Comparison of ENCODE assay signal across 18 cellular contexts in genomic region chr11:33013706-33014105, GRCh38. TPM values are rescaled to one million over a fixed set of nuclear protein-coding genes. Genes with fewer than 3 reads are reported as not detected.
DNase-seq lines count a peak whose midpoint lies in the region; ATAC-seq, FAIRE-seq and TF ChIP-seq lines count a peak whose summit lies in the region.
"Had no signal": no experiment of that assay in that cellular context is flagged by ENCODE, and none has a peak within 500 bp of the region (broad histone marks: within the 10 kb centered on the region; RNA-seq: fewer than 3 reads in every experiment).

No MANE protein-coding gene starts in this region.

- intact Hi-C loops in CD4-positive, alpha-beta T cell (cut with DNase I, micrococcal nuclease): loop anchor here in 1 of 2 experiments (5.0 to 10.0 kb wide), 2 partner anchors 51 to 119 kb away; partner anchors contain the start of gene QSER1
- intact Hi-C loops in left colon (cut with DNase I, micrococcal nuclease): no loop called here

- no peak for ATAC-seq in CD4-positive, alpha-beta T cell (ENCODE audit: poor library complexity)
- peak; percentile 32 for ATAC-seq in left colon
- no peak for ATAC-seq in HG03469 (IDR thresholded peaks at IDR 0.05; ENCODE audit: unreplicated experiment)
- ATAC-seq: PC-3 had no signal

- H2AFZ ChIP-seq in GM23248: no peak overlapping the region

- TF ChIP-seq CTCF in CD4-positive, alpha-beta T cell (IDR thresholded peaks at IDR 0.05): no peak

- DNase-seq in CD4-positive, alpha-beta T cell: no peak
- DNase-seq in GM23248 (peak; percentile 13), left colon (no peak), small intestine (peak; percentile 33), NCI-H1694 (lab: John Stamatoyannopoulos, UW) (no peak), NCI-H774 (lab: John Stamatoyannopoulos, UW) (no peak)
- DNase-seq: ACHN; CD4-positive, alpha-beta memory T cell; HFFc6; KG1; NCI-H187; NCI-H226; NCI-H524; PC-3; RPMI8226; SIG-M5; T-helper 1 cell had no signal

- H3K4me2 ChIP-seq in GM23248 (ENCODE audit: unreplicated experiment): no peak overlapping the region

- H3K9ac ChIP-seq in GM23248: no peak overlapping the region

- POLR2A ChIA-PET in CD4-positive, alpha-beta T cell (lab: Charles Lee): interaction anchor here (1.5 kb wide), 1 partner anchor 25 kb away, joined by 4 read pairs; the partner anchor contains the start of gene TCP11L1

- H3K9me3 Mint-ChIP-seq in CD4-positive, alpha-beta T cell: no peaks in the 10 kb centered on the region
- H3K9me3 Mint-ChIP-seq: CD4-positive, alpha-beta memory T cell; HFFc6 had no signal

- H3K79me2 ChIP-seq in GM23248 (ENCODE audit: insufficient read depth): peaks cover 22% of the 10 kb centered on the region

- in situ Hi-C loops in GM23248 (cut with MboI): no loop called here

- H3K27ac Mint-ChIP-seq in CD4-positive, alpha-beta T cell: peak overlapping the region; percentile 14

- peaks cover 10% of the 10 kb centered on the region for H3K27me3 Mint-ChIP-seq in CD4-positive, alpha-beta T cell

- H3K36me3 Mint-ChIP-seq in CD4-positive, alpha-beta T cell (ENCODE audit: low read depth): no peaks in the 10 kb centered on the region
- H3K36me3 Mint-ChIP-seq: CD4-positive, alpha-beta memory T cell had no signal

- H3K4me3 ChIP-seq in GM23248 (no peak overlapping the region), small intestine (ENCODE audit: low read depth in 1 of 2, low read length in 2 of 2) (no peak overlapping the region)

- peaks cover 60% of the 10 kb centered on the region for H3K4me1 Mint-ChIP-seq in CD4-positive, alpha-beta T cell (ENCODE audit: low read depth)

- CTCF ChIA-PET in CD4-positive, alpha-beta T cell (lab: Charles Lee): interaction anchor here (2.5 kb wide), 1 partner anchor 52 kb away, joined by 6 read pairs; no protein-coding TSS in a partner anchor

- WGBS in GM23248 (ENCODE audit: low coverage in 1 of 2, low lambda C conversion rate in 2 of 2, missing lambda C conversion rate in 2 of 2), 2 experiments: 71 to 78% methylated on average over 2 of the region's 2 CpGs
- 18 to 51% (median 38%) methylated on average over 2 of the region's 2 CpGs for WGBS in small intestine, 3 donors

- no peaks in the 10 kb centered on the region for H4K20me1 ChIP-seq in GM23248 (ENCODE audit: insufficient read depth)

- peaks cover 26% of the 10 kb centered on the region for H3F3A ChIP-seq in GM23248 (ENCODE audit: insufficient read depth)

- H3K4me1 ChIP-seq in GM23248 (ENCODE audit: insufficient read depth) (peaks cover 27% of the 10 kb centered on the region), small intestine (ENCODE audit: control insufficient read depth in 2 of 2, insufficient read depth in 1 of 2, low read depth in 1 of 2, low read length in 1 of 2) (peaks cover 0 to 2% of the 10 kb centered on the region in 2 donors)

- no peak for FAIRE-seq in small intestine (lab: Jason Lieb, UNC)

- H3K27ac ChIP-seq in CD4-positive, alpha-beta T cell (ENCODE audit: low read depth, low read length): no peak overlapping the region
- H3K27ac ChIP-seq in GM23248 (no peak overlapping the region), small intestine (ENCODE audit: low read depth in 1 of 2, low read length in 1 of 2) (no peak overlapping the region)

- H3K4me3 Mint-ChIP-seq in CD4-positive, alpha-beta T cell: peak overlapping the region; percentile 43

- H3K36me3 ChIP-seq in GM23248 (ENCODE audit: low read depth): no peaks in the 10 kb centered on the region
- H3K36me3 ChIP-seq in small intestine (ENCODE audit: control insufficient read depth in 2 of 2, insufficient read depth in 2 of 2, low read length in 2 of 2): no peaks in the 10 kb centered on the region

- H3K9me3 ChIP-seq in CD4-positive, alpha-beta T cell (ENCODE audit: control insufficient read depth, low read length): no peaks in the 10 kb centered on the region
- no peaks in the 10 kb centered on the region for H3K9me3 ChIP-seq in GM23248 (ENCODE audit: low read depth)
- no peaks in the 10 kb centered on the region for H3K9me3 ChIP-seq in small intestine (ENCODE audit: control insufficient read depth, low read depth)

- H3K27me3 ChIP-seq in CD4-positive, alpha-beta T cell (ENCODE audit: control insufficient read depth, insufficient read depth, low read length): peaks cover 12% of the 10 kb centered on the region
- H3K27me3 ChIP-seq in GM23248 (replicated peaks; ENCODE audit: insufficient read depth) (no peaks in the 10 kb centered on the region), small intestine (ENCODE audit: control insufficient read depth in 2 of 2, insufficient read depth in 2 of 2, low read length in 2 of 2) (peaks cover 0 to 2% of the 10 kb centered on the region in 2 donors)

- H3K9me2 ChIP-seq in GM23248 (ENCODE audit: insufficient read depth): no peaks in the 10 kb centered on the region

RNA-seq across cellular contexts. Expression of gene DEPDC7, which starts 2.0 kb away (rescaled TPM):
- total RNA-seq in CD4-positive, alpha-beta T cell: 1 to 10 TPM; 2.9 to 3.1 TPM
- total RNA-seq in GM23248 (2014; rRNA removed; shearing (Covaris generic)): 4.8 and 5.3 TPM in 2 replicates
- polyA plus RNA-seq in GM23248 (2016; fragmentation: Nextera tagmentation; extraction: Ambion mirVana) (9.7 and 9.9 TPM in 2 replicates), small intestine (10 to 100 TPM; 11.4 to 83.9 (median 55.1) TPM)
- total RNA-seq in left colon: 1 to 10 TPM; 8.3 to 8.6 TPM
- total RNA-seq: PC-3 had no signal

RNA-seq across cellular contexts. Expression of gene TCP11L1, which starts 25.7 kb away (rescaled TPM):
- 10 to 100 TPM in 1 of 2 experiments, 1 to 10 TPM in 1; 9.8 to 11.9 TPM for total RNA-seq in CD4-positive, alpha-beta T cell
- 39.8 and 42.6 TPM in 2 replicates for total RNA-seq in GM23248 (2014; rRNA removed; shearing (Covaris generic))
- polyA plus RNA-seq in GM23248 (2016; fragmentation: Nextera tagmentation; extraction: Ambion mirVana): 23.4 and 25.4 TPM in 2 replicates
- 10 to 100 TPM; 30.7 to 32.9 TPM for total RNA-seq in left colon
- 10 to 100 TPM in 2 of 3 donors, 1 to 10 TPM in 1; 5.4 to 13.9 (median 11.9) TPM for polyA plus RNA-seq in small intestine

Comparison
In these comparisons a context has a peak if more than half of its experiments do, and no peak if none do; other contexts are left out.
1. DNase-seq: peak in GM23248 (single experiment) and small intestine (single experiment); none in CD4-positive, alpha-beta T cell (0 of 10), left colon (0 of 2), NCI-H1694 (single experiment) and NCI-H774 (single experiment).